ENCODE assay signal across 16 cellular contexts in the genomic region with DNA sequence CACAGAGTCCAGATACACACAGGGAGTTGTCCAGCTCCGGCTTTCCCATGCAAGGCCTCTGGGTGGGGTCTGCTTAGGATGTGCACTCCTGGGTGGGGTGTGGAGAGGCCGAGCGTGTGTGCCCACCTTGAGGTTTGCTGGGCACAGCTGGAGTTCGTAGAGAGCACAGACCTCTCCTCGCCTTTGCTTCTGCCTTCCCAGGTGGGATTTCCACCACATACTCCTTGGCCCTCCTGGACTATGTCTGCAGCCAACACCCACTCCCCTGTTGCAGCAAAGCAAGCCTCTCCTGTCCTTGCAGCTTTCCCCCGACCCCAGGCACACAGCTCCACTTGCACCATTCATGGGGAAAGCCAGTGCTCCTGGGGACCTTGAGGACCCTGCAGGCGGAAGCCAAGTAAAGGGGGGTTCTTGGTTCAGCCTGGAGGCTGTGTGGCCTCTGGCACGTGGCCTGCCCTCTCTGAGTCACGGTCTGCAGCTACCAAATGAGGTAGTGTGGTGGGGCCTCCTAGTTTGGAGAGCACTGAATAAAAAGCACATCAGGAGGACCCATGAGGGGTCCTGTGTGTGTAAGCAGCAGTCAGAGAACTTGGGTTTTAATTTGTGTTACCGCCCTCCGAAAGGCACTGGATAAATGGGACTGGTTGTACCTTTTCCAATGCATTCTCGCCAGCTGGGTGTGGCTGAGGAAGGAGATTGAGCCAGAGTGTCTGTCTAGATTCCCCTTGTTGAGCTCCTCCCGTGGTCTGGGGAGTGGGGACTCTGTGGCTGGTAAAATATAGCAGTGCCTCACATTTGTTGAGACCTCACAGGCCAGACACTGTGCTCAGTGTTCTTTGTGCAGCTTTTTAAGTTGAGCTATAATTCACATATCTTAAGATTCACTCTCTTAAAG. TPM values are rescaled to one million over a fixed set of nuclear protein-coding genes. Genes with fewer than 3 reads are reported as not detected.
DNase-seq lines count a peak whose midpoint lies in the region; ATAC-seq and TF ChIP-seq lines count a peak whose summit lies in the region.
"Had no signal": no experiment of that assay in that cellular context is flagged by ENCODE, and none has a peak within 500 bp of the region (broad histone marks: within the 10 kb centered on the region; RNA-seq: fewer than 3 reads in every experiment).

No MANE protein-coding gene starts in this region.

- peaks cover 22% of the 10 kb centered on the region for H3K36me3 Mint-ChIP-seq in neural progenitor cell

- peaks cover 22% of the 10 kb centered on the region for H3K4me1 Mint-ChIP-seq in neural progenitor cell

- H3K4me1 ChIP-seq in BLaER1 = peaks cover 64% of the 10 kb centered on the region
- peaks cover 87% of the 10 kb centered on the region for H3K4me1 ChIP-seq in PC-3 (ENCODE audit: insufficient read depth, low read length)
- H3K4me1 ChIP-seq in neural progenitor cell = peaks cover 7% of the 10 kb centered on the region

- H3K4me2 ChIP-seq in BLaER1 = peak overlapping the region; percentile 10; the same call in 1 of the 2 replicates
- H3K4me2 ChIP-seq in PC-3 (ENCODE audit: low read length) = no peak overlapping the region
- no peak overlapping the region for H3K4me2 ChIP-seq in neural progenitor cell

- H3K9ac ChIP-seq in BLaER1 = no peak overlapping the region
- no peak overlapping the region for H3K9ac ChIP-seq in PC-3 (ENCODE audit: low read length)
- no peak overlapping the region for H3K9ac ChIP-seq in neural progenitor cell

- H2AFZ ChIP-seq in PC-3 (ENCODE audit: low read length) (no peak overlapping the region), neural progenitor cell (replicated peaks) (no peak overlapping the region)

- H3K4me3 Mint-ChIP-seq in neural progenitor cell = no peak overlapping the region
- H3K4me3 Mint-ChIP-seq: activated B cell treated with CpG ODN at 0.5 μM for 24 hours; activated T-cell treated with anti-CD3 and anti-CD28 coated beads, Interleukin-2, amount 50 U/mL, for 72 hours; CD8-positive, alpha-beta memory T cell had no signal

- H3K9me3 Mint-ChIP-seq in neural progenitor cell = peaks cover 7% of the 10 kb centered on the region

- H3K79me2 ChIP-seq in PC-3 (ENCODE audit: low read length) (peaks cover 100% of the 10 kb centered on the region), neural progenitor cell (ENCODE audit: low read depth) (peaks cover 44% of the 10 kb centered on the region)

- POLR2A ChIA-PET in PC-3 (lab: Charles Lee; ENCODE audit: unreplicated experiment) = no interaction called here

- H3K4me3 ChIP-seq in BLaER1 (no peak overlapping the region), PC-3 (ENCODE audit: low read length) (no peak overlapping the region), neural progenitor cell (no peak overlapping the region)

- peaks cover 85% of the 10 kb centered on the region for H3K36me3 ChIP-seq in BLaER1
- peaks cover 97% of the 10 kb centered on the region for H3K36me3 ChIP-seq in PC-3 (ENCODE audit: low read depth, low read length)
- no peaks in the 10 kb centered on the region for H3K36me3 ChIP-seq in neural progenitor cell

- H3K27me3 ChIP-seq in BLaER1 (no peaks in the 10 kb centered on the region), PC-3 (ENCODE audit: low read length) (no peaks in the 10 kb centered on the region), neural progenitor cell (no peaks in the 10 kb centered on the region)
- H3K27me3 ChIP-seq: neutrophil had no signal

- CTCF ChIA-PET in PC-3 (lab: Charles Lee) = no interaction called here

- peaks cover 2% of the 10 kb centered on the region for H3K27me3 Mint-ChIP-seq in neural progenitor cell (ENCODE audit: insufficient read depth, low read depth)
- H3K27me3 Mint-ChIP-seq: activated B cell treated with CpG ODN at 0.5 μM for 24 hours; CD8-positive, alpha-beta memory T cell had no signal

- H3K9me3 ChIP-seq in BLaER1 (no peaks in the 10 kb centered on the region; the same call in 1 of the 2 replicates), PC-3 (ENCODE audit: low read length) (no peaks in the 10 kb centered on the region), neural progenitor cell (ENCODE audit: low read depth) (peaks cover 2% of the 10 kb centered on the region)
- H3K9me3 ChIP-seq: neutrophil had no signal

- H3K27ac Mint-ChIP-seq in neural progenitor cell = peak overlapping the region; percentile 14
- H3K27ac Mint-ChIP-seq: activated T-cell treated with anti-CD3 and anti-CD28 coated beads, Interleukin-2, amount 50 U/mL, for 72 hours had no signal

- no TSS peak for BruUV-seq in PC-3 (replicated peaks; lab: Mats Ljungman, UMichigan)

- H3K9me2 ChIP-seq in PC-3 (replicated peaks; ENCODE audit: low read length) = no peaks in the 10 kb centered on the region

- H3F3A ChIP-seq in PC-3 (ENCODE audit: low read length, unreplicated experiment) (peaks cover 23% of the 10 kb centered on the region), neural progenitor cell (ENCODE audit: low read depth) (no peaks in the 10 kb centered on the region)

- peaks cover 100% of the 10 kb centered on the region for H4K20me1 ChIP-seq in BLaER1
- peaks cover 99% of the 10 kb centered on the region for H4K20me1 ChIP-seq in PC-3 (ENCODE audit: low read length)
- peaks cover 71% of the 10 kb centered on the region for H4K20me1 ChIP-seq in neural progenitor cell (ENCODE audit: low read depth)

- ATAC-seq in PC-3 (peak; percentile 6; the same call in 1 of the 2 replicates), left colon (no peak), HG02885 (IDR thresholded peaks at IDR 0.05; ENCODE audit: poor library complexity, unreplicated experiment) (no peak)

- intact Hi-C loops in PC-3 (cut with micrococcal nuclease) = no loop called here
- intact Hi-C loops in left colon (cut with DNase I, micrococcal nuclease) = no loop called here

- TF ChIP-seq CTCF in PC-3 (conservative IDR thresholded peaks at IDR 0.05; ENCODE audit: low read depth, low read length) (no peak), neural progenitor cell (IDR thresholded peaks at IDR 0.05) (no peak)

- DNase-seq in PC-3 (no peak), epithelial cell of prostate (ENCODE audit: low read depth, low spot score) (no peak), neural progenitor cell (ENCODE audit: low spot score) (no peak), NCI-H1694 (lab: John Stamatoyannopoulos, UW) (no peak), left colon (no peak), H4 (ENCODE audit: low spot score) (no peak)
- DNase-seq: activated B cell treated with CpG ODN at 0.5 μM for 24 hours; activated T-cell treated with anti-CD3 and anti-CD28 coated beads, Interleukin-2, amount 50 U/mL, for 72 hours; cerebellar nuclear complex; NCI-H1105; NCI-H69; stimulated activated CD4-positive, alpha-beta T cell treated with anti-CD3 and anti-CD28 coated beads, Interleukin-15, amount 100 ng/mL, for 24 hours had no signal

- H3K27ac ChIP-seq in BLaER1 = no peak overlapping the region
- H3K27ac ChIP-seq in PC-3 (ENCODE audit: low read length) = no peak overlapping the region
- H3K27ac ChIP-seq in epithelial cell of prostate = peak overlapping the region; percentile 51
- no peak overlapping the region for H3K27ac ChIP-seq in neural progenitor cell
- H3K27ac ChIP-seq: neutrophil had no signal

RNA-seq across cellular contexts. Expression of gene MPRIP, which starts 31.6 kb away (rescaled TPM):
- total RNA-seq in PC-3 (2014; rRNA removed) = 1,274 and 1,459 TPM in 2 replicates
- total RNA-seq in neural progenitor cell (ENCODE audit: low replicate concordance) = 42.1 and 65.0 TPM in 2 replicates
- 100 to 1,000 TPM; 160 to 169 TPM for total RNA-seq in left colon
- total RNA-seq in H4 (2014; rRNA removed; shearing (Covaris generic)) = 86.9 and 99.5 TPM in 2 replicates
